ENCODE assay signal across 18 cellular contexts in the genomic region with DNA sequence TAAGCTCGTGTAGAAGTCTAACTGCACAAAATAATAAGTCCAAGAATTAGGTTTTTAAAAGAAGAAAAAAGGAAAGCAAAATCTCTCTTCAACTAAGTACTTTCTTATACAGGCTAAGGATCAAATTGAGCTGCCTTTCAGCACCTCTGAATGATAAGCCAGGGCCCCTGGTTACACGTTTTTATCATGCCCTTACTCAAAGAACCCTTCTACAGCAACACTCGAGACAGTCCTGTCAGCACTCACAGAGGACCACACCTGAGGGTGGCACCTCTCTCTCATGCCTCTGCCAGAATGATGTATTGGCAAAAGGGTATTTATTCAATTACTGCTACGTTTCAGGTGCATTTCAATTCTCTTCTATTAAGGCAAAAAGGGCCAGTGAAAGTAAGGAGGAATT.
DNase-seq lines count a peak whose midpoint lies in the region; ATAC-seq and TF ChIP-seq lines count a peak whose summit lies in the region.
"Had no signal": no experiment of that assay in that cellular context is flagged by ENCODE, and none has a peak within 500 bp of the region (broad histone marks: within the 10 kb centered on the region; RNA-seq: fewer than 3 reads in every experiment).

No MANE protein-coding gene starts in this region.

- CTCF ChIA-PET in SK-N-SH (lab: Yijun Ruan, JAX) (no interaction called here), WTC11 (lab: Charles Lee) (interaction anchor here (0.9 to 1.0 kb wide), 2 partner anchors 10 to 11 kb away, joined by 3 read pairs; no protein-coding TSS in a partner anchor)

- POLR2A ChIA-PET in SK-N-SH (lab: Yijun Ruan, JAX) = no interaction called here
- POLR2A ChIA-PET in WTC11 (lab: Charles Lee) = no interaction called here

- H3K27me3 Mint-ChIP-seq in WTC11 (ENCODE audit: low read depth) = no peaks in the 10 kb centered on the region
- no peaks in the 10 kb centered on the region for H3K27me3 Mint-ChIP-seq in nephron (ENCODE audit: low read depth)
- H3K27me3 Mint-ChIP-seq: CD8-positive, alpha-beta memory T cell had no signal

- H2AFZ ChIP-seq in SK-N-SH (ENCODE audit: low read depth) = no peak overlapping the region

- H3K79me2 ChIP-seq in SK-N-SH (ENCODE audit: insufficient read depth) = peaks cover 15% of the 10 kb centered on the region

- no peaks in the 10 kb centered on the region for H3K27me3 ChIP-seq in SK-N-SH (ENCODE audit: insufficient read depth)
- H3K27me3 ChIP-seq in effector memory CD4-positive, alpha-beta T cell (replicated peaks; ENCODE audit: control insufficient read depth, insufficient read depth, low read length, poor library complexity, severe bottlenecking) = no peaks in the 10 kb centered on the region
- H3K27me3 ChIP-seq: BLaER1 treated with 17β-estradiol and CSF1 and Interleukin-3, amounts not matched to agents 10 nM and 100 nM; SJCRH30 had no signal

- peaks cover 74% of the 10 kb centered on the region for H3K4me1 Mint-ChIP-seq in WTC11
- peaks cover 47% of the 10 kb centered on the region for H3K4me1 Mint-ChIP-seq in nephron
- H3K4me1 Mint-ChIP-seq: CD8-positive, alpha-beta memory T cell had no signal

- no peaks in the 10 kb centered on the region for H3K9me2 ChIP-seq in SK-N-SH

- H3K27ac ChIP-seq in SK-N-SH (ENCODE audit: low read depth in 2 of 2, low read length in 1 of 2) = peak overlapping the region in 1 of 2 experiments; percentile 2; a peak in 1 of 4 replicates
- no peak overlapping the region for H3K27ac ChIP-seq in effector memory CD4-positive, alpha-beta T cell (ENCODE audit: insufficient read depth, low read length, poor library complexity, severe bottlenecking)
- H3K27ac ChIP-seq: BLaER1 treated with 17β-estradiol and CSF1 and Interleukin-3, amounts not matched to agents 10 nM and 100 nM; HL-60; SJCRH30 had no signal

- ATAC-seq in SK-N-SH treated with all-trans-retinoic acid at 6 μM for 48 hours = peak; percentile 33; the same call in 2 of the 3 replicates
- no peak for ATAC-seq in WTC11
- ATAC-seq in GM18861 (IDR thresholded peaks at IDR 0.05; ENCODE audit: unreplicated experiment) = no peak

- no peak for TF ChIP-seq CTCF in SK-N-SH (IDR thresholded peaks at IDR 0.05)
- TF ChIP-seq CTCF in WTC11 (IDR thresholded peaks at IDR 0.05) = no peak
- TF ChIP-seq CTCF in nephron (IDR thresholded peaks at IDR 0.05; ENCODE audit: unreplicated experiment in 3 of 3) = no peak

- no peak overlapping the region for H3K4me3 ChIP-seq in SK-N-SH (ENCODE audit: low read depth in 2 of 2, low read length in 1 of 2)
- H3K4me3 ChIP-seq in effector memory CD4-positive, alpha-beta T cell (ENCODE audit: insufficient read depth, low read depth, low read length, poor library complexity, severe bottlenecking) = no peak overlapping the region
- H3K4me3 ChIP-seq: BLaER1 treated with 17β-estradiol and CSF1 and Interleukin-3, amounts not matched to agents 10 nM and 100 nM; SJCRH30 had no signal

- no peak overlapping the region for H3K4me2 ChIP-seq in SK-N-SH
- H3K4me2 ChIP-seq: BLaER1 treated with 17β-estradiol and CSF1 and Interleukin-3, amounts not matched to agents 10 nM and 100 nM had no signal

- H3K36me3 Mint-ChIP-seq in WTC11 (no peaks in the 10 kb centered on the region), nephron (ENCODE audit: low read depth) (peaks cover 4% of the 10 kb centered on the region)
- H3K36me3 Mint-ChIP-seq: CD8-positive, alpha-beta memory T cell had no signal

- H3K36me3 ChIP-seq in SK-N-SH (replicated peaks in 1 of 2; ENCODE audit: control insufficient read depth in 1 of 2, insufficient read depth in 2 of 2, low read length in 1 of 2) = peaks cover 0 to 3% of the 10 kb centered on the region in 2 experiments
- no peaks in the 10 kb centered on the region for H3K36me3 ChIP-seq in effector memory CD4-positive, alpha-beta T cell (ENCODE audit: control insufficient read depth, insufficient read depth, low read length)
- H3K36me3 ChIP-seq: BLaER1 treated with 17β-estradiol and CSF1 and Interleukin-3, amounts not matched to agents 10 nM and 100 nM; SJCRH30 had no signal

- TF ChIP-seq EP300 in SK-N-SH (IDR thresholded peaks at IDR 0.05; ENCODE audit: borderline replicate concordance in 1 of 2, low read depth in 1 of 2, low read length in 1 of 2) = no peak

- peaks cover 0 to 10% of the 10 kb centered on the region in 2 experiments; a peak in 3 of 4 replicates for H3K4me1 ChIP-seq in SK-N-SH (ENCODE audit: control insufficient read depth in 1 of 2, insufficient read depth in 2 of 2, low read depth in 1 of 2, low read length in 1 of 2)
- no peaks in the 10 kb centered on the region for H3K4me1 ChIP-seq in effector memory CD4-positive, alpha-beta T cell (ENCODE audit: control insufficient read depth, insufficient read depth, low read length, poor library complexity, severe bottlenecking)
- H3K4me1 ChIP-seq: BLaER1 treated with 17β-estradiol and CSF1 and Interleukin-3, amounts not matched to agents 10 nM and 100 nM had no signal

- 63% methylated on average over 4 of the region's 4 CpGs for WGBS in SK-N-SH (ENCODE audit: low lambda C conversion rate)

- TF ChIP-seq RAD21 in SK-N-SH (IDR thresholded peaks at IDR 0.05; ENCODE audit: low read length) = no peak

- no peak overlapping the region for H3K9ac ChIP-seq in SK-N-SH
- H3K9ac ChIP-seq: BLaER1 treated with 17β-estradiol and CSF1 and Interleukin-3, amounts not matched to agents 10 nM and 100 nM had no signal

- H3K27ac Mint-ChIP-seq in WTC11 = 0 out of 2 replicates have a peak overlapping the region, but pooled peaks have one; percentile 48
- peak overlapping the region; percentile 80 to 93 (median 90) for H3K27ac Mint-ChIP-seq in nephron
- H3K27ac Mint-ChIP-seq: CD8-positive, alpha-beta memory T cell had no signal

- H3K9me3 Mint-ChIP-seq in WTC11 (no peaks in the 10 kb centered on the region), nephron (no peaks in the 10 kb centered on the region)

- no peaks in the 10 kb centered on the region for H3K9me3 ChIP-seq in SK-N-SH
- no peaks in the 10 kb centered on the region for H3K9me3 ChIP-seq in effector memory CD4-positive, alpha-beta T cell (ENCODE audit: control insufficient read depth, low read length)
- H3K9me3 ChIP-seq: BLaER1 treated with 17β-estradiol and CSF1 and Interleukin-3, amounts not matched to agents 10 nM and 100 nM; SJCRH30 had no signal

- peaks cover 10% of the 10 kb centered on the region for H3F3A ChIP-seq in SK-N-SH (replicated peaks; ENCODE audit: insufficient read depth)

- no peak overlapping the region for H3K4me3 Mint-ChIP-seq in WTC11
- no peak overlapping the region for H3K4me3 Mint-ChIP-seq in nephron
- H3K4me3 Mint-ChIP-seq: CD8-positive, alpha-beta memory T cell had no signal

- DNase-seq in SK-N-SH (no peak), WTC11 (ENCODE audit: low spot score) (no peak), pons (ENCODE audit: low spot score) (no peak)
- DNase-seq in effector memory CD4-positive, alpha-beta T cell = no peak
- DNase-seq in activated T-cell treated with anti-CD3 and anti-CD28 coated beads, Interleukin-2, amount 50 U/mL, for 1 hour = no peak
- DNase-seq: CD8-positive, alpha-beta memory T cell; DMS79 treated with DMSO at 0.1 percent for 48 hours; H7; NCI-H1105 treated with DMSO at 0.1 percent for 48 hours; NCI-H1694 treated with DMSO at 0.1 percent for 48 hours; NCI-H446; NCI-H748 treated with DMSO at 0.1 percent for 48 hours; SJCRH30 had no signal

- H4K20me1 ChIP-seq in SK-N-SH (ENCODE audit: insufficient read depth) = no peaks in the 10 kb centered on the region
- H4K20me1 ChIP-seq: BLaER1 treated with 17β-estradiol and CSF1 and Interleukin-3, amounts not matched to agents 10 nM and 100 nM had no signal

TF ChIP-seq in SK-N-SH treated with all-trans-retinoic acid at 6 μM for 48 hours, 23 proteins besides CTCF, POLR2A, EP300 and RAD21:
- TF ChIP-seq ISL1 (CRISPR knock-in tag; IDR thresholded peaks at IDR 0.05) (no peak), PPARA (CRISPR knock-in tag; IDR thresholded peaks at IDR 0.05; ENCODE audit: borderline replicate concordance) (no peak), TCF4 (CRISPR knock-in tag; IDR thresholded peaks at IDR 0.05; ENCODE audit: borderline replicate concordance) (no peak), OSR1 (CRISPR knock-in tag; IDR thresholded peaks at IDR 0.05) (no peak), ESRRG (CRISPR knock-in tag; IDR thresholded peaks at IDR 0.05) (no peak)

TF ChIP-seq in SK-N-SH, 30 proteins besides CTCF, POLR2A, EP300 and RAD21 (continues in another document):
- TF ChIP-seq TCF12 (IDR thresholded peaks at IDR 0.05) = no peak
- no peak for TF ChIP-seq JUND (IDR thresholded peaks at IDR 0.05)
- TF ChIP-seq, protein P1, sequence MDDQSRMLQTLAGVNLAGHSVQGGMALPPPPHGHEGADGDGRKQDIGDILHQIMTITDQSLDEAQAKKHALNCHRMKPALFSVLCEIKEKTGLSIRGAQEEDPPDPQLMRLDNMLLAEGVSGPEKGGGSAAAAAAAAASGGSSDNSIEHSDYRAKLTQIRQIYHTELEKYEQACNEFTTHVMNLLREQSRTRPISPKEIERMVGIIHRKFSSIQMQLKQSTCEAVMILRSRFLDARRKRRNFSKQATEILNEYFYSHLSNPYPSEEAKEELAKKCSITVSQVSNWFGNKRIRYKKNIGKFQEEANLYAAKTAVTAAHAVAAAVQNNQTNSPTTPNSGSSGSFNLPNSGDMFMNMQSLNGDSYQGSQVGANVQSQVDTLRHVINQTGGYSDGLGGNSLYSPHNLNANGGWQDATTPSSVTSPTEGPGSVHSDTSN (IDR thresholded peaks at IDR 0.05) = no peak
- no peak for TF ChIP-seq TEAD4 (IDR thresholded peaks at IDR 0.05; ENCODE audit: borderline replicate concordance, insufficient read depth)
- no peak for TF ChIP-seq FOSL2 (IDR thresholded peaks at IDR 0.05; ENCODE audit: borderline replicate concordance, low read depth)

TF ChIP-seq in WTC11, 78 proteins besides CTCF, POLR2A, EP300 and RAD21 (continues in another document):
- TF ChIP-seq CREM (CRISPR knock-in tag; IDR thresholded peaks at IDR 0.05) (no peak), GTF2I (CRISPR knock-in tag; conservative IDR thresholded peaks at IDR 0.05) (no peak)
